In the genomic region with DNA sequence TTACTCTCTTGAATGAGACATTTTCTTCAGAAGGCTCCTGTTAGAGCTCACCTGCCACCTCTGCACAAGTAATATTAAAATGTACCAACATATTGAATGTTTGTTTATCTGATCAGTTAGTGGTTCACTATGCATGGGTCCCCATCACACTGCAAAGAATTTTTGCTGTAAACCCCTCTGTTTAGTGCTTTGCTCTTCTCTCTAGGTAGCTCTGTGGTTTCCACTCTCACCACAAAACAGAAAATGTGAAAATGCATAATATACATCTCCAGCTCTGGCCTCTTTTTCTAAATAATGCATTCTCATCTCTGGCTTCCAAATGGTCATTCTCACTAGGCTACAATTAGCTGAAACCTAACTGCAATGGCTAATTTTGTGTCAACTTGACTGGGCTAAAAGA, we compare ENCODE assay signal across 17 cellular contexts.
"Had no signal": no experiment of that assay in that cellular context is flagged by ENCODE, and none has a peak within 500 bp of the region (broad histone marks: within the 10 kb centered on the region; RNA-seq: fewer than 3 reads in every experiment).

No MANE protein-coding gene starts in this region.

- H3K36me3 ChIP-seq: adrenal gland, gastrocnemius medialis, heart right ventricle, left ventricle myocardium inferior, ovary, sigmoid colon had no signal

- H3K4me1 Mint-ChIP-seq: activated B cell treated with CpG ODN at 0.5 μM for 24 hours, memory B cell, neural crest cell had no signal

- H3K36me3 Mint-ChIP-seq: memory B cell, type B pancreatic cell had no signal

- DNase-seq: activated B cell treated with CpG ODN at 0.5 μM for 24 hours; activated effector memory CD4-positive, alpha-beta T cell treated with anti-CD3 and anti-CD28 coated beads, Interleukin-2, amount 50 U/mL, for 16 hours; activated T-cell treated with anti-CD3 and anti-CD28 coated beads, Interleukin-2, amount 50 U/mL, for 1 hour; adrenal gland; effector CD4-positive, alpha-beta T cell; gastrocnemius medialis; heart right ventricle; kidney; left ventricle myocardium inferior; ovary; sigmoid colon; stimulated activated CD4-positive, alpha-beta T cell treated with anti-CD3 and anti-CD28 coated beads, Interleukin-12 subunit alpha, Interleukin-12 subunit beta, amount 100 ng/mL, for 4 hours; stimulated activated naive CD4-positive, alpha-beta T cell treated with Interleukin-2 at 50 U/mL for 16 hours had no signal

- H3K27ac ChIP-seq: adrenal gland, coronary artery, gastrocnemius medialis, left ventricle myocardium inferior, ovary, sigmoid colon had no signal

- H3K4me3 ChIP-seq: adrenal gland, coronary artery, gastrocnemius medialis, heart right ventricle, left ventricle myocardium inferior, ovary, sigmoid colon had no signal

- H3K9me3 ChIP-seq: adrenal gland, gastrocnemius medialis, heart right ventricle, left ventricle myocardium inferior, ovary, sigmoid colon had no signal

- H3K27ac Mint-ChIP-seq: activated B cell treated with CpG ODN at 0.5 μM for 24 hours, memory B cell, type B pancreatic cell had no signal

- H3K4me3 Mint-ChIP-seq: activated B cell treated with CpG ODN at 0.5 μM for 24 hours, memory B cell, neural crest cell, type B pancreatic cell had no signal

- ATAC-seq: gastrocnemius medialis, heart right ventricle had no signal

- H3K4me1 ChIP-seq: adrenal gland, gastrocnemius medialis, heart right ventricle, left ventricle myocardium inferior, sigmoid colon had no signal

- H3K9me3 Mint-ChIP-seq: activated B cell treated with CpG ODN at 0.5 μM for 24 hours, memory B cell, neural crest cell, type B pancreatic cell had no signal

- H3K27me3 ChIP-seq: adrenal gland, gastrocnemius medialis, ovary, sigmoid colon had no signal
